In genomic region chr4:138911903-138912713, GRCh38 we compare ENCODE assay signal across 8 cellular contexts.
A peak's percentile ranks its signal among the peaks of the same experiment; 100 is the strongest.
DNase-seq lines count a peak whose midpoint lies in the region; ATAC-seq, FAIRE-seq and TF ChIP-seq lines count a peak whose summit lies in the region.

No MANE protein-coding gene starts in this region.

- H3K36me3 ChIP-seq in gastroesophageal sphincter (no peaks in the 10 kb centered on the region), stomach (no peaks in the 10 kb centered on the region), Karpas-422 (ENCODE audit: insufficient read depth, low read length) (no peaks in the 10 kb centered on the region)

- H3K4me1 ChIP-seq in gastroesophageal sphincter = peaks cover 10 to 30% (median 17%) of the 10 kb centered on the region in 3 donors
- H3K4me1 ChIP-seq in stomach = peaks cover 6 to 33% (median 26%) of the 10 kb centered on the region in 4 donors
- H3K4me1 ChIP-seq in Karpas-422 (ENCODE audit: low read length) = no peaks in the 10 kb centered on the region

- no peak overlapping the region for H3K9ac ChIP-seq in Karpas-422 (ENCODE audit: low read length)

- H3K4me3 ChIP-seq in gastroesophageal sphincter = no peak overlapping the region
- no peak overlapping the region for H3K4me3 ChIP-seq in stomach
- no peak overlapping the region for H3K4me3 ChIP-seq in Karpas-422 (ENCODE audit: low read length)

- H3K4me2 ChIP-seq in Karpas-422 (ENCODE audit: low read depth, low read length, poor library complexity, severe bottlenecking) = no peak overlapping the region

- no peaks in the 10 kb centered on the region for H3K79me2 ChIP-seq in Karpas-422 (ENCODE audit: low read length)

- no peak for FAIRE-seq in GM19239 (lab: Jason Lieb, UNC)

- TF ChIP-seq POLR2A in gastroesophageal sphincter (IDR thresholded peaks at IDR 0.05) = no peak
- TF ChIP-seq POLR2A in stomach (IDR thresholded peaks at IDR 0.05) = no peak

- 18 to 36% methylated on average over 5 to 8 of the region's 9 CpGs for WGBS in gastroesophageal sphincter (ENCODE audit: low coverage in 1 of 2), 2 donors
- WGBS in stomach, 5 donors = 24 to 43% (median 32%) methylated on average over 9 of the region's 9 CpGs

- ATAC-seq in gastroesophageal sphincter = no peak

- H4K20me1 ChIP-seq in Karpas-422 (ENCODE audit: insufficient read depth, low read depth, low read length) = no peaks in the 10 kb centered on the region

- in situ Hi-C loops in G401 (cut with HindIII; ENCODE audit: low sequenced_read_pairs) = no loop called here

- H3K27ac ChIP-seq in gastroesophageal sphincter (peak overlapping the region; percentile 16 to 82 (median 74)), stomach (peak overlapping the region; percentile 39 to 84 (median 69)), Karpas-422 (ENCODE audit: low read length) (no peak overlapping the region)

- TF ChIP-seq EP300 in gastroesophageal sphincter (IDR thresholded peaks at IDR 0.05) (no peak), stomach (IDR thresholded peaks at IDR 0.05) (no peak)

- H3K9me3 ChIP-seq in gastroesophageal sphincter (no peaks in the 10 kb centered on the region), stomach (no peaks in the 10 kb centered on the region), Karpas-422 (ENCODE audit: low read length) (no peaks in the 10 kb centered on the region)

- TF ChIP-seq CTCF in gastroesophageal sphincter (IDR thresholded peaks at IDR 0.05) = no peak
- no peak for TF ChIP-seq CTCF in stomach (IDR thresholded peaks at IDR 0.05)
- TF ChIP-seq CTCF in GM20000 (IDR thresholded peaks at IDR 0.05; ENCODE audit: extremely low read depth, missing control alignments) = no peak

- peak; percentile 15 for DNase-seq in NCI-H128 (lab: John Stamatoyannopoulos, UW; ENCODE audit: unreplicated experiment)
- peak; percentile 94 for DNase-seq in NCI-H748 (lab: John Stamatoyannopoulos, UW; ENCODE audit: unreplicated experiment)
- DNase-seq in stomach = no peak
- DNase-seq in GM19239 (ENCODE audit: insufficient read length, low spot score) = no peak
- DNase-seq in Karpas-422 = no peak
- no peak for DNase-seq in GM20000 (ENCODE audit: low spot score)
- DNase-seq in G401 (ENCODE audit: low spot score) = no peak

- intact Hi-C loops in stomach (cut with DNase I; ENCODE audit: low total_unique reads) = no loop called here

- no peaks in the 10 kb centered on the region for H3K9me2 ChIP-seq in Karpas-422 (replicated peaks; ENCODE audit: insufficient read depth, low read length)

- H2AFZ ChIP-seq in Karpas-422 (ENCODE audit: low read length) = no peak overlapping the region

- H3K27me3 ChIP-seq in gastroesophageal sphincter (no peaks in the 10 kb centered on the region), stomach (no peaks in the 10 kb centered on the region), Karpas-422 (ENCODE audit: low read length) (no peaks in the 10 kb centered on the region)

Comparison
In these comparisons a context has a peak if more than half of its experiments do, and no peak if none do; other contexts are left out.
1. DNase-seq: peak in NCI-H128 (single experiment) and NCI-H748 (single experiment); none in stomach (single experiment), GM19239 (single experiment), Karpas-422 (single experiment), GM20000 (single experiment) and G401 (single experiment).